ENCODE assay signal across 21 cellular contexts in the genomic region with DNA sequence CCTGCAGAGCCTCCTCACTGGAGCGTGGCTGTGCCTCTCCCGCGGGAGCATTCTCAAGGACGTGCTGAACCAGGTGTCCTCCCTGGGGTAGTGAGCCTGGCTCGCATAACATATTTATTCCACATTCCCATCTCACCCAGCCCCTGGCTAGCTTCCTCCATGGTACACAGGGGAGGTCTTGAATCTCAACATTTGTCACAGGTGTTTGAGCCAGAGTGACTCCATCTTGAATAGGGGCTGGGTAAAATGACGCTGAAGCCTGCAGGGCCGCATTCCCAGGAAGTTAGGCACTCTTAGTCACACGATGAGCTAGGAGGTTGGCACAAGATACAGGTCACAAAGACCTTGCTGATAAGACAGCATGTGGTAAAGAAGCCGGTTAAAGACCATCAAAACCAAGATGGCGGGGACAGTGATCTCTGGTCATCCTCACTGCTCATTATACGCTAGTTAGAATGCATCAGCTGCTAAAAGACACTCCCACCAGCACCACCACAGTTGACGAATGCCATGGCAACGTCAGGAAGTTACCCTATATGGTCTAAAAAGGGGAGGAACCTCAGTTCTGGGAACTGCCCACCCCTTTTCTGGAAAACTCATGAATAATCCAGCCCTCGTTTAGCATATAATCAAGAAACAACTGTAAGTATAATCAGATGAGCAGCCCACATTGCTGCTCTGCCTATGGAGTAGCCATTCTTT.
"Had no signal": no experiment of that assay in that cellular context is flagged by ENCODE, and none has a peak within 500 bp of the region (broad histone marks: within the 10 kb centered on the region; RNA-seq: fewer than 3 reads in every experiment).

No MANE protein-coding gene starts in this region.

- DNase-seq: activated CD4-positive, alpha-beta T cell treated with anti-CD3 and anti-CD28 coated beads for 48 hours; activated CD4-positive, alpha-beta T cell treated with anti-CD3 and anti-CD28 coated beads, Interleukin-2, amount 50 U/mL, for 48 hours; activated CD8-positive, alpha-beta memory T cell treated with anti-CD3 and anti-CD28 coated beads for 24 hours; activated effector memory CD4-positive, alpha-beta T cell treated with Interleukin-2 at 50 U/mL for 16 hours; activated naive CD4-positive, alpha-beta T cell treated with anti-CD3 and anti-CD28 coated beads for 36 hours; activated naive CD8-positive, alpha-beta T cell treated with anti-CD3 and anti-CD28 coated beads for 36 hours; brain microvascular endothelial cell; caudate nucleus; cortex of kidney; heart right ventricle; kidney glomerular epithelial cell; natural killer cell; occipital lobe; right cardiac atrium; stimulated activated CD4-positive, alpha-beta T cell treated with anti-CD3 and anti-CD28 coated beads, Interleukin-12 subunit alpha, Interleukin-12 subunit beta, amount 100 ng/mL, for 4 hours; stimulated activated CD4-positive, alpha-beta T cell treated with anti-CD3 and anti-CD28 coated beads, Interleukin-4, amount 100 ng/mL, for 1 hour; stimulated activated naive CD8-positive, alpha-beta T cell treated with anti-CD3 and anti-CD28 coated beads, Interleukin-15, Interleukin-2, amounts not matched to agents 100 U/mL and 50 U/mL, for 24 hours; T-helper 9 cell; testis; transverse colon had no signal

- ATAC-seq: heart right ventricle; left lobe of liver; natural killer cell; right cardiac atrium; stimulated activated naive CD8-positive, alpha-beta T cell treated with anti-CD3 and anti-CD28 coated beads, Interleukin-15, Interleukin-2, amounts not matched to agents 100 U/mL and 50 U/mL, for 24 hours had no signal
